In the genomic region with DNA sequence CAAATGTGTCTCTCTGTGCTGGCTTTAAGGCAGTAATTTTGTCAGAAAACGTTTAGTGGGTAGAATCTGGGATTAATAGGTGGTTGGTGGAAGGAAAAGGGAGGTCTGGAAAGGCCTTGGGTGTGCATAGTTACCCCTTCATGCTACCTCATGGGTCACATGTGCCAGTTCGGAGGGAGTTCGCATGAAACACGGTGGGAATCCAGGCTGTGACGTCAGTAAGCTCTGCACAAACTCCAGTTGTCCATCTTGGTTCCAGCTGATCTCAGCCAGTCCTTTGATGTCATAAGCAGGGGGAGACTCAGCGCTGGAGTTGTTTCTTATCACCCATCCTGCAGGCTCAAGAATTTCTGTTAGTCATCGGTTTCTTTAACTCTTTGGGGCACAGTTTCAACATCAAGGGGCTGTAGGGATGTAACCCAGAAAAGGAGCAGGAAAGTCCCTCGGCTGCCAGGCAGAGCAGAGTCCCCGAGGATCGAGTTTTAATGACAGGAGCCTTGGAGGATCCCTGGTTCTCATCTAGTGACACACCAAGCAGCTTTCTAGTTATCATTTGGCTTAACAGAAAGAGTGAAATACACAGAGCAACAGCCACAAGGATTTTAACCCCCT, we compare ENCODE assay signal across 11 cellular contexts. TPM values are rescaled to one million over a fixed set of nuclear protein-coding genes. Genes with fewer than 3 reads are reported as not detected.
DNase-seq lines count a peak whose midpoint lies in the region; ATAC-seq and TF ChIP-seq lines count a peak whose summit lies in the region.
"Had no signal": no experiment of that assay in that cellular context is flagged by ENCODE, and none has a peak within 500 bp of the region (broad histone marks: within the 10 kb centered on the region; RNA-seq: fewer than 3 reads in every experiment).

No MANE protein-coding gene starts in this region.

- DNase-seq in EH (ENCODE audit: low read depth): peak; percentile 83
- DNase-seq in SJSA1 (ENCODE audit: low read depth in 1 of 2, low spot score in 2 of 2): peak; percentile 57 to 69
- DNase-seq in fibroblast of the aortic adventitia (ENCODE audit: low read depth): peak; percentile 100
- DNase-seq in retinal pigment epithelial cell (ENCODE audit: low read depth): peak; percentile 96
- no peak for DNase-seq in dedifferentiated amniotic fluid mesenchymal stem cell (ENCODE audit: extremely low spot score)
- no peak for DNase-seq in stimulated activated CD8-positive, alpha-beta memory T cell treated with anti-CD3 and anti-CD28 coated beads, Interleukin-4, amount 100 ng/mL, for 48 hours
- DNase-seq in esophagus squamous epithelium (lab: John Stamatoyannopoulos, UW): no peak
- DNase-seq: NCI-H146, SHP77 treated with DMSO at 0.1 percent for 48 hours, upper lobe of left lung had no signal

- H3K36me3 ChIP-seq in SJSA1 (no peaks in the 10 kb centered on the region), esophagus squamous epithelium (no peaks in the 10 kb centered on the region)
- H3K36me3 ChIP-seq: upper lobe of left lung had no signal

- TF ChIP-seq CTCF in fibroblast of the aortic adventitia (IDR thresholded peaks at IDR 0.05; ENCODE audit: insufficient read depth, low read length) (no peak), retinal pigment epithelial cell (conservative IDR thresholded peaks at IDR 0.05; ENCODE audit: low read depth, low read length) (no peak), esophagus squamous epithelium (IDR thresholded peaks at IDR 0.05) (no peak)

- H3K4me1 ChIP-seq in SJSA1 (replicated peaks) (peaks cover 50% of the 10 kb centered on the region), esophagus squamous epithelium (peaks cover 0 to 26% (median 4%) of the 10 kb centered on the region in 3 donors)

- no peaks in the 10 kb centered on the region for H3K9me3 ChIP-seq in SJSA1 (replicated peaks)
- peaks cover 0 to 17% (median 13%) of the 10 kb centered on the region in 3 donors for H3K9me3 ChIP-seq in esophagus squamous epithelium

- TF ChIP-seq POLR2A in esophagus squamous epithelium (IDR thresholded peaks at IDR 0.05): no peak

- no peak overlapping the region for H3K27ac ChIP-seq in SJSA1
- peak overlapping the region in 1 of 4 donors; percentile 42 for H3K27ac ChIP-seq in esophagus squamous epithelium

- H3K27me3 ChIP-seq in SJSA1 (replicated peaks) (no peaks in the 10 kb centered on the region), esophagus squamous epithelium (peaks cover 0 to 39% (median 0%) of the 10 kb centered on the region in 4 donors)
- H3K27me3 ChIP-seq: upper lobe of left lung had no signal

- WGBS in esophagus squamous epithelium, 2 donors: 32 to 42% methylated on average over 9 to 10 of the region's 10 CpGs

- intact Hi-C loops in esophagus squamous epithelium (cut with DNase I): no loop called here

- no peak for ATAC-seq in GM19397 (IDR thresholded peaks at IDR 0.05; ENCODE audit: unreplicated experiment)

- H3K4me3 ChIP-seq in SJSA1: no peak overlapping the region
- H3K4me3 ChIP-seq in fibroblast of the aortic adventitia (ENCODE audit: low read depth, low read length): no peak overlapping the region
- no peak overlapping the region for H3K4me3 ChIP-seq in retinal pigment epithelial cell (ENCODE audit: low read length)
- H3K4me3 ChIP-seq in esophagus squamous epithelium: no peak overlapping the region
- H3K4me3 ChIP-seq: upper lobe of left lung had no signal

RNA-seq across cellular contexts. Expression of gene MOV10L1, which starts 28.9 kb away (rescaled TPM):
- total RNA-seq in SJSA1 (2014; rRNA removed; shearing (Covaris generic)): 0.97 and 1.7 TPM in 2 replicates
- 5.1 and 12.0 TPM in 2 replicates for total RNA-seq in fibroblast of the aortic adventitia (ENCODE audit: low replicate concordance)
- under 1 TPM in 3 of 4 donors, not detected in 1; 0.06 to 0.57 (median 0.13) TPM for total RNA-seq in esophagus squamous epithelium

RNA-seq across cellular contexts. Expression of gene MLC1, which starts 33.4 kb away (rescaled TPM):
- total RNA-seq in SJSA1 (2014; rRNA removed; shearing (Covaris generic)): 0.03 and 0.38 TPM in 2 replicates
- total RNA-seq in fibroblast of the aortic adventitia (ENCODE audit: low replicate concordance) (0.09 TPM in 1 of 2 replicates, not detected in the other), esophagus squamous epithelium (under 1 TPM in 2 of 4 donors, not detected in 2; under 0.01 to 0.70 TPM)

RNA-seq across cellular contexts. Expression of gene PANX2, which starts 51.9 kb away (rescaled TPM):
- 0.13 and 0.58 TPM in 2 replicates for total RNA-seq in SJSA1 (2014; rRNA removed; shearing (Covaris generic))
- total RNA-seq in fibroblast of the aortic adventitia (ENCODE audit: low replicate concordance): 0.90 TPM in 2 replicates
- total RNA-seq in esophagus squamous epithelium: 1 to 10 TPM; 1.6 to 4.5 (median 3.4) TPM

Comparison
In these comparisons a context has a peak if more than half of its experiments do, and no peak if none do; other contexts are left out.
1. DNase-seq: peak in EH (single experiment), SJSA1 (2 of 2), fibroblast of the aortic adventitia (single experiment) and retinal pigment epithelial cell (single experiment); none in dedifferentiated amniotic fluid mesenchymal stem cell (single experiment), stimulated activated CD8-positive, alpha-beta memory T cell treated with anti-CD3 and anti-CD28 coated beads, Interleukin-4, amount 100 ng/mL, for 48 hours (single experiment) and esophagus squamous epithelium (single experiment).